In genomic region chr1:153040950-153041631, GRCh38 we compare ENCODE assay signal across 18 cellular contexts. TPM values are rescaled to one million over a fixed set of nuclear protein-coding genes. Genes with fewer than 3 reads are reported as not detected.
DNase-seq lines count a peak whose midpoint lies in the region; ATAC-seq and TF ChIP-seq lines count a peak whose summit lies in the region.
"Had no signal": no experiment of that assay in that cellular context is flagged by ENCODE, and none has a peak within 500 bp of the region (broad histone marks: within the 10 kb centered on the region; RNA-seq: fewer than 3 reads in every experiment).

Gene SPRR2D, minus strand, starts transcription at chr1:153041120. Its CDS starts 774 bp downstream, at chr1:153040346.

- intact Hi-C loops in upper lobe of right lung (cut with DNase I) = no loop called here

- H3K4me3 ChIP-seq in RWPE2 (ENCODE audit: severe bottlenecking) = no peak within 1 kb of the TSS
- no peak within 1 kb of the TSS for H3K4me3 ChIP-seq in esophagus (ENCODE audit: low read depth in 1 of 2, low read length in 2 of 2)
- no peak within 1 kb of the TSS for H3K4me3 ChIP-seq in suprapubic skin
- H3K4me3 ChIP-seq in upper lobe of right lung = no peak within 1 kb of the TSS
- H3K4me3 ChIP-seq: PC-9, SJSA1 had no signal

- TF ChIP-seq EP300 in suprapubic skin (IDR thresholded peaks at IDR 0.05) = no peak

- H3K4me1 ChIP-seq in RWPE2 (ENCODE audit: insufficient read depth, poor library complexity, severe bottlenecking) (peaks cover 11% of the 10 kb centered on the region), esophagus (ENCODE audit: control insufficient read depth in 2 of 2, insufficient read depth in 2 of 2, low read length in 1 of 2) (no peaks in the 10 kb centered on the region), suprapubic skin (no peaks in the 10 kb centered on the region), upper lobe of right lung (no peaks in the 10 kb centered on the region)
- H3K4me1 ChIP-seq: SJSA1 had no signal

- WGBS in esophagus, 2 donors = 61 to 63% methylated on average over 4 of the region's 4 CpGs
- WGBS in suprapubic skin = 71% methylated on average over 4 of the region's 4 CpGs

- TF ChIP-seq POLR2A in suprapubic skin (IDR thresholded peaks at IDR 0.05) = no peak

- peak; percentile 86 for DNase-seq in HT1080 (ENCODE audit: low read depth)
- no peak for DNase-seq in RWPE2 (ENCODE audit: low spot score)
- no peak for DNase-seq in suprapubic skin (ENCODE audit: low spot score in 2 of 2)
- no peak for DNase-seq in HT-29 (ENCODE audit: low spot score)
- DNase-seq in Kasumi-1 (lab: John Stamatoyannopoulos, UW) = no peak
- DNase-seq in upper lobe of right lung = no peak
- DNase-seq: CD4-positive, alpha-beta memory T cell; GDM1; GOT3; KG1; NCI-H1048; NCI-H446; PC-9; SW 1271 had no signal

- H3K9me3 ChIP-seq in RWPE2 (ENCODE audit: severe bottlenecking) (peaks cover 2% of the 10 kb centered on the region), esophagus (ENCODE audit: control insufficient read depth in 2 of 2, insufficient read depth in 1 of 2, low read depth in 1 of 2, low read length in 1 of 2) (no peaks in the 10 kb centered on the region), suprapubic skin (no peaks in the 10 kb centered on the region), upper lobe of right lung (no peaks in the 10 kb centered on the region)
- H3K9me3 ChIP-seq: SJSA1 had no signal

- ATAC-seq in RWPE2 (ENCODE audit: low read depth) (peak; percentile 38; the same call in 2 of the 3 replicates), upper lobe of right lung (no peak)

- H3K27me3 ChIP-seq in RWPE2 (ENCODE audit: insufficient read depth, poor library complexity, severe bottlenecking) = no peaks in the 10 kb centered on the region
- no peaks in the 10 kb centered on the region for H3K27me3 ChIP-seq in esophagus (ENCODE audit: control insufficient read depth in 1 of 2, insufficient read depth in 2 of 2, low read length in 2 of 2)
- H3K27me3 ChIP-seq in suprapubic skin = no peaks in the 10 kb centered on the region
- H3K27me3 ChIP-seq in upper lobe of right lung = no peaks in the 10 kb centered on the region
- H3K27me3 ChIP-seq: SJSA1 had no signal

- H3K27ac ChIP-seq in RWPE2 (ENCODE audit: poor library complexity, severe bottlenecking) = peak within 1 kb of the TSS; percentile 6
- peak within 1 kb of the TSS; percentile 27 to 42 for H3K27ac ChIP-seq in esophagus (ENCODE audit: low read depth in 2 of 2, low read length in 1 of 2)
- no peak within 1 kb of the TSS for H3K27ac ChIP-seq in suprapubic skin
- no peak within 1 kb of the TSS for H3K27ac ChIP-seq in upper lobe of right lung
- H3K27ac ChIP-seq: PC-9, SJSA1 had no signal

- no peaks in the 10 kb centered on the region for H3K36me3 ChIP-seq in RWPE2 (ENCODE audit: low read depth)
- H3K36me3 ChIP-seq in esophagus (ENCODE audit: control insufficient read depth in 2 of 2, insufficient read depth in 2 of 2, low read length in 1 of 2) = no peaks in the 10 kb centered on the region
- no peaks in the 10 kb centered on the region for H3K36me3 ChIP-seq in suprapubic skin
- no peaks in the 10 kb centered on the region for H3K36me3 ChIP-seq in upper lobe of right lung
- H3K36me3 ChIP-seq: SJSA1 had no signal

- TF ChIP-seq CTCF in RWPE2 (IDR thresholded peaks at IDR 0.05; ENCODE audit: poor library complexity, severe bottlenecking) (no peak), suprapubic skin (IDR thresholded peaks at IDR 0.05) (no peak), upper lobe of right lung (IDR thresholded peaks at IDR 0.05) (no peak)

RNA-seq across cellular contexts. Expression of gene SPRR2D, which starts in this region (rescaled TPM):
- 1.5 TPM in 1 of 2 replicates, not detected in the other for total RNA-seq in HT1080 (2014; rRNA removed; shearing (Covaris generic))
- 0.62 and 0.91 TPM in 2 replicates for polyA plus RNA-seq in HT1080 (2015; cell fraction: cytosol; rRNA removed)
- not detected in 2 replicates for polyA plus RNA-seq in HT1080 (2015; cell fraction: nucleus; rRNA removed)
- polyA plus RNA-seq in esophagus = 1,000 to 10,000 TPM; 1,582 to 3,252 TPM
- total RNA-seq in suprapubic skin = 10 to 100 TPM in 3 of 4 donors, not detected in 1; 12.3 to 69.2 (median 56.6) TPM
- total RNA-seq in HT-29 (2014; rRNA removed; shearing (Covaris generic)) = not detected in 2 replicates
- not detected for total RNA-seq in upper lobe of right lung
- total RNA-seq: CD4-positive, alpha-beta memory T cell; M059J; PC-9; SJSA1 had no signal
- polyA plus RNA-seq: BJ; CD4-positive, alpha-beta memory T cell had no signal

Comparison
In these comparisons a context has a peak if more than half of its experiments do, and no peak if none do; other contexts are left out.
1. H3K27ac ChIP-seq: peak in RWPE2 (single experiment) and esophagus (2 of 2); none in suprapubic skin (single experiment) and upper lobe of right lung (single experiment).